ENCODE assay signal across 7 cellular contexts in genomic region chr14:25882899-25883298, GRCh38.
"Had no signal": no experiment of that assay in that cellular context is flagged by ENCODE, and none has a peak within 500 bp of the region (broad histone marks: within the 10 kb centered on the region; RNA-seq: fewer than 3 reads in every experiment).

No MANE protein-coding gene starts in this region.

- H3K9ac ChIP-seq: KMS-11 had no signal

- H3K4me2 ChIP-seq: KMS-11 had no signal

- H3K4me3 ChIP-seq: K562 had no signal

- ATAC-seq: K562 had no signal

- FAIRE-seq: HTR-8/SVneo, K562 had no signal

- H3K27ac ChIP-seq: HL-60, KMS-11 had no signal

- DNase-seq: IMR-90, KBM-7, KG1 had no signal
